19 cellular contexts compared by ENCODE assay signal in the genomic region with DNA sequence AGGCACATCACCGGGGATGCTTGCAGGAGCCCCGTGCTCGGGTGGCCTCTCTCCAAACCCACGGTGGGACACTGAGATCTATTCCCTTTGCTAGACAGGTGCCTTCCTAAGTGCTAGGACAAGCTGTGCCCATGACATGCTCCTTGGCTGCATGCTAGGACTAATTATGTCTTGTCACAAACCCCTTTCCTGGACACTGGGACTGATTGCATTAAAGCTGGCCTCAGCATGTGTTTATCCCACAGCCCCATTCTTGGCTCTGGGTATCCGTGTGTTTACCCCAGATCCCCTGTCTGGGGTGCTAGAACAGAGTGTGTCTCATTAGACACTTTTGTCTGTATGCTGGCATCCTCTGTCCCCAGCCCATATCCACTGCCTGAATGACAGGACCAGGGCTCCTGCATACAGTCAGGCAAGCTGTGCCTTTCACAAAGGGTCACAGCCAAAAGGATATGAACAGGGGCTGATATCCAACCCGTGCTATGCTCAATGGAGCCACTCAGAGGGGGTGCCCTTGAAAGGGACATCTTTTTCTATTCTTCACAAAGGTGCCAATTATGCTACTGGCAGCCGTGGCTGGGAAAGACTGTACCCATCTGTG.
"Had no signal": no experiment of that assay in that cellular context is flagged by ENCODE, and none has a peak within 500 bp of the region (broad histone marks: within the 10 kb centered on the region; RNA-seq: fewer than 3 reads in every experiment).

No MANE protein-coding gene starts in this region.

- ATAC-seq: naive thymus-derived CD8-positive, alpha-beta T cell; right lobe of liver had no signal

- H3K4me1 ChIP-seq: right lobe of liver had no signal

- H3K27me3 Mint-ChIP-seq: naive thymus-derived CD8-positive, alpha-beta T cell had no signal

- H3K36me3 Mint-ChIP-seq: naive thymus-derived CD8-positive, alpha-beta T cell had no signal

- H3K9me3 Mint-ChIP-seq: naive thymus-derived CD8-positive, alpha-beta T cell had no signal

- H3K4me3 ChIP-seq: adrenal gland, dorsolateral prefrontal cortex, prostate gland, right lobe of liver, smooth muscle cell, thoracic aorta, upper lobe of left lung had no signal

- H3K27ac ChIP-seq: prostate gland, right lobe of liver, thoracic aorta, upper lobe of left lung, WERI-Rb-1 had no signal

- H3K4me2 ChIP-seq: smooth muscle cell had no signal

- H3K36me3 ChIP-seq: adrenal gland, prostate gland, right lobe of liver, thoracic aorta, upper lobe of left lung, WERI-Rb-1 had no signal

- DNase-seq: activated CD4-positive, alpha-beta T cell treated with anti-CD3 and anti-CD28 coated beads for 1 hour; activated CD8-positive, alpha-beta memory T cell treated with anti-CD3 and anti-CD28 coated beads for 24 hours; activated CD8-positive, alpha-beta memory T cell treated with anti-CD3 and anti-CD28 coated beads, Interleukin-2, amount 50 U/mL, for 48 hours; activated effector memory CD4-positive, alpha-beta T cell treated with Interleukin-2 at 50 U/mL for 16 hours; activated naive CD4-positive, alpha-beta T cell treated with anti-CD3 and anti-CD28 coated beads, Interleukin-2, amount 50 U/mL, for 16 hours; activated T-cell treated with anti-CD3 and anti-CD28 coated beads, Interleukin-2, amount 50 U/mL, for 48 hours; glutamatergic neuron; islet precursor cell; mesenchymal stem cell; naive thymus-derived CD8-positive, alpha-beta T cell; right lobe of liver; stimulated activated CD4-positive, alpha-beta T cell treated with anti-CD3 and anti-CD28 coated beads, Interleukin-4, amount 100 ng/mL, for 1 hour; upper lobe of left lung; WERI-Rb-1 had no signal

- H3K27me3 ChIP-seq: right lobe of liver, upper lobe of left lung had no signal

- H3K9me3 ChIP-seq: adrenal gland, prostate gland, right lobe of liver, thoracic aorta, upper lobe of left lung had no signal
